Comparison of ENCODE assay signal across 12 cellular contexts in the genomic region with DNA sequence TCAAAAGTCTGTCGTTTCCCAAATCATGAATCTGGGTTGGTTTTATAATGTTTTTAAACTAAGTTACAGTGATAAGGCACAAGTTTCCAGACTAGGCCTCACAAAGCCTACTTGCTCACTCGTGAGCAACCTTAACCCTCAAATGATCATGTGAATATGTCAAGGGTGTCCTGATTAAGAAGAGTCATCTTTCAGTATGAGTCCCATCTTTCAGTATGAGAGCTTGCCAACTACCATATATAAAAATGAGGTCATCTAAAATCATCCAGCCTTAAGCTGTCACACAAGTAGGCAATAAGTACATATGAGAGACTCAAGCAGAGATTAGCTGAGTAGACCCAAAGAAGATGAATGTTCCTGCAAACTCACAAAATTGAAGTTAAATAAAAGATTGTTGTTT.
DNase-seq lines count a peak whose midpoint lies in the region; ATAC-seq lines count a peak whose summit lies in the region.
"Had no signal": no experiment of that assay in that cellular context is flagged by ENCODE, and none has a peak within 500 bp of the region (broad histone marks: within the 10 kb centered on the region; RNA-seq: fewer than 3 reads in every experiment).

No MANE protein-coding gene starts in this region.

- peak; percentile 97 for ATAC-seq in GM18499 (IDR thresholded peaks at IDR 0.05; ENCODE audit: insufficient read depth, unreplicated experiment)
- peak; percentile 45 for ATAC-seq in GM19043 (IDR thresholded peaks at IDR 0.05; ENCODE audit: low read depth, unreplicated experiment)
- ATAC-seq in HG02642 (IDR thresholded peaks at IDR 0.05; ENCODE audit: poor library complexity, unreplicated experiment) = peak; percentile 79
- peak; percentile 94 for ATAC-seq in HG03378 (IDR thresholded peaks at IDR 0.05; ENCODE audit: unreplicated experiment)
- ATAC-seq: left ventricle myocardium superior; natural killer cell treated with Interleukin-12 subunit alpha and Interleukin-12 subunit beta and Interleukin-15 and Interleukin-18, amount 100 ng/mL, for 72 hours had no signal

- DNase-seq in NCI-H2171 (lab: John Stamatoyannopoulos, UW) (no peak), RPMI8226 (no peak), cortex of kidney (lab: John Stamatoyannopoulos, UW) (no peak), mucosa of gallbladder (ENCODE audit: low spot score) (no peak)
- DNase-seq: activated T-cell treated with anti-CD3 and anti-CD28 coated beads for 4 hours, hippocampal formation, left ventricle myocardium superior had no signal

Comparison
In these comparisons a context has a peak if more than half of its experiments do, and no peak if none do; other contexts are left out.
1. ATAC-seq: peak in every context shown above with its lines; median percentile 97 in GM18499; 94 in HG03378; 79 in HG02642; 45 in GM19043.